In genomic region chr1:169928438-169929209, GRCh38 we compare ENCODE assay signal across 1 cellular context.
A peak's percentile ranks its signal among the peaks of the same experiment; 100 is the strongest.
TF ChIP-seq lines count a peak whose summit lies in the region.

No MANE protein-coding gene starts in this region.

TF ChIP-seq in K562, 482 proteins besides CTCF, POLR2A, EP300 and RAD21 (continued from another document):
- TF ChIP-seq SIN3A (IDR thresholded peaks at IDR 0.05; ENCODE audit: borderline replicate concordance in 2 of 2, control insufficient read depth in 1 of 2, low read depth in 2 of 2, low read length in 2 of 2) = no peak
- TF ChIP-seq ATF1 (CRISPR knock-in tag; IDR thresholded peaks at IDR 0.05) = no peak
- no peak for TF ChIP-seq ATF1 (tag; IDR thresholded peaks at IDR 0.05)
- no peak for TF ChIP-seq CREBBP (IDR thresholded peaks at IDR 0.05; ENCODE audit: low read depth, low read length)
- no peak for TF ChIP-seq TFE3 (CRISPR knock-in tag; IDR thresholded peaks at IDR 0.05)
- no peak for TF ChIP-seq SAFB (IDR thresholded peaks at IDR 0.05; ENCODE audit: borderline replicate concordance, low read depth, low read length)
- TF ChIP-seq ZNF395 (CRISPR knock-in tag; IDR thresholded peaks at IDR 0.05) = no peak
- no peak for TF ChIP-seq HES1 (IDR thresholded peaks at IDR 0.05; ENCODE audit: low read depth)
- TF ChIP-seq ZNF766 (CRISPR knock-in tag; conservative IDR thresholded peaks at IDR 0.05) = no peak
- 0 out of 2 replicates have a peak, but pooled peaks have one; percentile 23 for TF ChIP-seq GATAD2B (IDR thresholded peaks at IDR 0.05; ENCODE audit: borderline replicate concordance)
- TF ChIP-seq NR3C1 (CRISPR knock-in tag; IDR thresholded peaks at IDR 0.05) = no peak
- no peak for TF ChIP-seq GMEB1 (CRISPR knock-in tag; IDR thresholded peaks at IDR 0.05)
- no peak for TF ChIP-seq CGGBP1 (CRISPR knock-in tag; IDR thresholded peaks at IDR 0.05)
- TF ChIP-seq JUND (IDR thresholded peaks at IDR 0.05; ENCODE audit: borderline replicate concordance, low read depth, low read length) = no peak
- no peak for TF ChIP-seq JUND (tag; IDR thresholded peaks at IDR 0.05; ENCODE audit: borderline replicate concordance, low read depth, low read length)
- no peak for TF ChIP-seq CEBPG (CRISPR knock-in tag; IDR thresholded peaks at IDR 0.05)
- no peak for TF ChIP-seq CEBPG (tag; conservative IDR thresholded peaks at IDR 0.05 in 1 of 2, IDR thresholded peaks at IDR 0.05 in 1 of 2)
- TF ChIP-seq SMC3 (conservative IDR thresholded peaks at IDR 0.05; ENCODE audit: insufficient read depth, low read depth, low read length) = peak; percentile 60
- no peak for TF ChIP-seq ZNF175 (CRISPR knock-in tag; IDR thresholded peaks at IDR 0.05; ENCODE audit: low read depth)
- no peak for TF ChIP-seq FIP1L1 (IDR thresholded peaks at IDR 0.05; ENCODE audit: low read depth, low read length, poor library complexity, severe bottlenecking)
- TF ChIP-seq HMG20A (CRISPR knock-in tag; conservative IDR thresholded peaks at IDR 0.05) = no peak
- no peak for TF ChIP-seq ETS2 (tag; IDR thresholded peaks at IDR 0.05; ENCODE audit: borderline replicate concordance, poor library complexity, severe bottlenecking)
- no peak for TF ChIP-seq ZNF79 (CRISPR knock-in tag; IDR thresholded peaks at IDR 0.05; ENCODE audit: low read depth)
- no peak for TF ChIP-seq ELK1 (CRISPR knock-in tag; IDR thresholded peaks at IDR 0.05)
- peak; percentile 84 for TF ChIP-seq DEAF1 (CRISPR knock-in tag; IDR thresholded peaks at IDR 0.05)
- no peak for TF ChIP-seq CBFA2T2 (conservative IDR thresholded peaks at IDR 0.05)
- TF ChIP-seq ILF3 (IDR thresholded peaks at IDR 0.05; ENCODE audit: borderline replicate concordance) = 0 out of 2 replicates have a peak, but pooled peaks have one; percentile 10
- TF ChIP-seq RHOXF2B (CRISPR knock-in tag; conservative IDR thresholded peaks at IDR 0.05) = no peak
